In the genomic region with DNA sequence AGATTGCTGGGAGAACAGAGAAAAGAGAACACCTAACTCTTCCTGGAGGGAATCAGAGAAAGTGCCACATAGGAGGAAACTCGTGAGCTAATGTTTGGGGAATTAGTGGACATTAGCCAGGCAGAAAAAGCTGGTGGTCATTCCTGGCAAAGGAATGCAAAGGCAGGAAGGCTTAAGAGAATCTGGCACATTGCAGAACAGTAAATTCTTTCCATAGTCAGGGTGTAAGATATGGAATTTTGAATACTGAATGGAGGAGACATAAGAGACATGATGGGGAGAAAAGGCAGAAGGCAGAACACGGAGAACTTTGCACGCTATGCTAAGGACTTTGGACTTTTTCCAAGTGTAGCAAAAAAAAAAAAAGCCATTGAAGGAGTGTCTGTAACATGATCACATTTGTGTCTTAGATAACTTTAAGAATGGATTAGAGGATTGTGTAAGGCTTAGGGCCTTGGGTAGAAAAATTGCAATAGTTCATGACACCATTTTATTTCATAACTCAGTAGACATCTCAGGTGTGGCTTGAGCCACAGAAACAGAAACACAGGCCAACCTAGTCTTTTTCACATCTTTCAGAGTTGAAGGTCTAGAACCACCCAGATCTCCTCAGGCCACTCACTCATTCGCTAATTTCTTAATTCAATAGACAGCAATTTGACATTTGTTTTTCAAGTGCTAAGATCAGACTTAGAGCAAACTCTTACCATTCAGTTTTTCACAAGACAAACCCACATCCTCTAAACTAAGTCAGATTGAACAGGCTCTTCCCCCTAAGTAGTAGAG, we compare ENCODE assay signal across 9 cellular contexts. TPM values are rescaled to one million over a fixed set of nuclear protein-coding genes. Genes with fewer than 3 reads are reported as not detected.
DNase-seq lines count a peak whose midpoint lies in the region; ATAC-seq and TF ChIP-seq lines count a peak whose summit lies in the region.
"Had no signal": no experiment of that assay in that cellular context is flagged by ENCODE, and none has a peak within 500 bp of the region (broad histone marks: within the 10 kb centered on the region; RNA-seq: fewer than 3 reads in every experiment).

No MANE protein-coding gene starts in this region.

- peak overlapping the region; percentile 47 for H2AK9ac ChIP-seq in IMR-90 (replicated peaks; ENCODE audit: low read depth, low read length, poor library complexity)

- no peaks in the 10 kb centered on the region for H3K36me3 ChIP-seq in CD4-positive, CD25-positive, alpha-beta regulatory T cell (ENCODE audit: control insufficient read depth, insufficient read depth, low read length)
- H3K36me3 ChIP-seq in IMR-90 (ENCODE audit: control insufficient read depth, insufficient read depth, low read length): no peaks in the 10 kb centered on the region
- H3K36me3 ChIP-seq in brain microvascular endothelial cell (replicated peaks): no peaks in the 10 kb centered on the region

- POLR2A ChIA-PET in IMR-90 (lab: Charles Lee; ENCODE audit: unreplicated experiment): interaction anchor here (0.5 to 1.4 kb wide), 4 partner anchors 18 to 737 kb away, joined by 3 to 8 read pairs (median 5); no protein-coding TSS in a partner anchor

- H2AK5ac ChIP-seq in IMR-90 (ENCODE audit: low read depth, low read length): peak overlapping the region; percentile 77

- H4K5ac ChIP-seq in IMR-90 (ENCODE audit: low read depth, low read length): peak overlapping the region; percentile 98

- H3K9ac ChIP-seq in IMR-90 (ENCODE audit: low read depth, low read length): peak overlapping the region; percentile 56; the same call in 1 of the 2 replicates

- peak overlapping the region; percentile 25 to 90 (median 48) for H3K27ac Mint-ChIP-seq in CD4-positive, CD25-positive, alpha-beta regulatory T cell
- peak overlapping the region; percentile 88 to 97 for H3K27ac Mint-ChIP-seq in natural killer cell

- peak overlapping the region; percentile 95 for H3K56ac ChIP-seq in IMR-90 (ENCODE audit: extremely low read depth, insufficient read depth, low read length)

- peaks cover 22 to 72% (median 43%) of the 10 kb centered on the region in 4 donors for H3K4me1 Mint-ChIP-seq in CD4-positive, CD25-positive, alpha-beta regulatory T cell
- peaks cover 82 to 86% of the 10 kb centered on the region in 2 donors for H3K4me1 Mint-ChIP-seq in natural killer cell

- H2BK15ac ChIP-seq in IMR-90 (ENCODE audit: low read depth, low read length): peak overlapping the region; percentile 97

- peak overlapping the region in 2 of 4 donors; percentile 14 to 66 for H3K4me3 Mint-ChIP-seq in CD4-positive, CD25-positive, alpha-beta regulatory T cell
- H3K4me3 Mint-ChIP-seq in natural killer cell: peak overlapping the region; percentile 89

- H2BK5ac ChIP-seq in IMR-90 (ENCODE audit: low read depth, low read length, poor library complexity, severe bottlenecking): peak overlapping the region; percentile 98

- no peak overlapping the region for H2AFZ ChIP-seq in IMR-90 (replicated peaks; ENCODE audit: low read length, poor library complexity)

- TF ChIP-seq CTCF in IMR-90 (conservative IDR thresholded peaks at IDR 0.05; ENCODE audit: low read depth, low read length) (no peak), brain microvascular endothelial cell (IDR thresholded peaks at IDR 0.05; ENCODE audit: low read depth, low read length, missing control alignments) (no peak), natural killer cell (IDR thresholded peaks at IDR 0.05) (no peak)

- H2BK20ac ChIP-seq in IMR-90 (ENCODE audit: low read depth, low read length): peak overlapping the region; percentile 97

- peak overlapping the region; percentile 100 for H3K18ac ChIP-seq in IMR-90 (ENCODE audit: low read depth, low read length)

- peak; percentile 36 to 57 for ATAC-seq in CD4-positive, CD25-positive, alpha-beta regulatory T cell (ENCODE audit: low read depth in 2 of 2)
- peak; percentile 66 for ATAC-seq in IMR-90 (ENCODE audit: low read depth)
- peak; percentile 64 to 87 (median 84) for ATAC-seq in natural killer cell

- H3K27me3 Mint-ChIP-seq in CD4-positive, CD25-positive, alpha-beta regulatory T cell: no peaks in the 10 kb centered on the region
- H3K27me3 Mint-ChIP-seq in natural killer cell (ENCODE audit: low read depth in 2 of 2): peaks cover 0 to 3% of the 10 kb centered on the region in 2 donors

- CTCF ChIA-PET in IMR-90 (lab: Yijun Ruan, JAX): interaction anchor here (0.5 to 1.4 kb wide), 3 partner anchors 14 to 933 kb away, joined by 3 to 5 read pairs (median 3); no protein-coding TSS in a partner anchor

- H2BK120ac ChIP-seq in IMR-90 (ENCODE audit: low read depth, low read length): peak overlapping the region; percentile 97

- H3K27ac ChIP-seq in CD4-positive, CD25-positive, alpha-beta regulatory T cell (ENCODE audit: insufficient read depth, low read length, poor library complexity, severe bottlenecking): peak overlapping the region; percentile 61
- H3K27ac ChIP-seq in IMR-90 (ENCODE audit: insufficient read depth, low read length): peak overlapping the region; percentile 100
- H3K27ac ChIP-seq in brain microvascular endothelial cell: peak overlapping the region; percentile 82

- dilution Hi-C loops in IMR-90 (cut with HindIII; ENCODE audit: low sequenced_read_pairs, unreplicated experiment): no loop called here

- peak overlapping the region; percentile 92 to 94 for H4K8ac ChIP-seq in IMR-90 (ENCODE audit: low read depth in 2 of 2, low read length in 2 of 2)

- intact Hi-C loops in IMR-90 (cut with micrococcal nuclease) (loop anchor here (1.0 kb wide), 1 partner anchor 18 kb away; no protein-coding TSS in a partner anchor), natural killer cell (cut with micrococcal nuclease) (loop anchor here (1.0 kb wide), 1 partner anchor 28 kb away; no protein-coding TSS in a partner anchor), posterior cingulate gyrus (cut with DNase I) (no loop called here)

- peak; percentile 42; the same call in 1 of the 2 replicates for TF ChIP-seq POLR2A in IMR-90 (IDR thresholded peaks at IDR 0.05; ENCODE audit: low read depth, low read length)

- H4K91ac ChIP-seq in IMR-90 (ENCODE audit: insufficient read depth, low read depth, low read length): peak overlapping the region; percentile 98

- no peaks in the 10 kb centered on the region for H4K20me1 ChIP-seq in IMR-90 (ENCODE audit: insufficient read depth, low read length)

- H3K23ac ChIP-seq in IMR-90 (ENCODE audit: low read depth, low read length): peak overlapping the region; percentile 72

- H3K4me1 ChIP-seq in CD4-positive, CD25-positive, alpha-beta regulatory T cell (ENCODE audit: control insufficient read depth, insufficient read depth, low read length, poor library complexity, severe bottlenecking): peaks cover 32% of the 10 kb centered on the region
- H3K4me1 ChIP-seq in IMR-90 (ENCODE audit: control insufficient read depth, insufficient read depth, low read length): peaks cover 30% of the 10 kb centered on the region

- peaks cover 19% of the 10 kb centered on the region for H3K9me1 ChIP-seq in IMR-90 (ENCODE audit: insufficient read depth, low read length)

- no peaks in the 10 kb centered on the region; a peak in 1 of 4 replicates for H3K79me1 ChIP-seq in IMR-90 (ENCODE audit: low read depth in 1 of 2, low read length in 2 of 2)

- no peaks in the 10 kb centered on the region for H3K27me3 ChIP-seq in CD4-positive, CD25-positive, alpha-beta regulatory T cell (ENCODE audit: control insufficient read depth, insufficient read depth, low read length)
- H3K27me3 ChIP-seq in IMR-90 (ENCODE audit: control insufficient read depth, insufficient read depth, low read length): no peaks in the 10 kb centered on the region
- no peaks in the 10 kb centered on the region for H3K27me3 ChIP-seq in brain microvascular endothelial cell (replicated peaks)

- 0% methylated on average over 3 of the region's 4 CpGs; no CpG with 5 or more reads in 1 of the 2 experiments for WGBS in IMR-90 (ENCODE audit: extremely low coverage in 2 of 2, insufficient read length in 1 of 2), 2 experiments

- peak overlapping the region; percentile 49; the same call in 1 of the 2 replicates for H3K4me2 ChIP-seq in IMR-90 (ENCODE audit: low read depth, low read length)

- no peaks in the 10 kb centered on the region for H3K9me3 ChIP-seq in CD4-positive, CD25-positive, alpha-beta regulatory T cell (ENCODE audit: control insufficient read depth in 2 of 2, low read length in 2 of 2)
- no peaks in the 10 kb centered on the region for H3K9me3 ChIP-seq in IMR-90 (ENCODE audit: control insufficient read depth, insufficient read depth, low read length)

- H3K4me3 ChIP-seq in CD4-positive, CD25-positive, alpha-beta regulatory T cell (ENCODE audit: low read depth, low read length): peak overlapping the region; percentile 42
- H3K4me3 ChIP-seq in IMR-90 (ENCODE audit: insufficient read depth, low read depth, low read length) (no peak overlapping the region), brain microvascular endothelial cell (ENCODE audit: low read depth, low read length) (no peak overlapping the region)

- peak overlapping the region; percentile 93 for H3K14ac ChIP-seq in IMR-90 (replicated peaks; ENCODE audit: low read depth, low read length)

- in situ Hi-C loops in IMR-90 (cut with MboI; ENCODE audit: low sequenced_read_pairs) (no loop called here), brain microvascular endothelial cell (cut with HindIII; ENCODE audit: low pct_ligation_motif_present, low sequenced_read_pairs) (no loop called here)

- no peaks in the 10 kb centered on the region for H3K36me3 Mint-ChIP-seq in CD4-positive, CD25-positive, alpha-beta regulatory T cell
- H3K36me3 Mint-ChIP-seq in natural killer cell: no peaks in the 10 kb centered on the region

- H3K9me3 Mint-ChIP-seq in CD4-positive, CD25-positive, alpha-beta regulatory T cell: peaks cover 0 to 4% (median 0%) of the 10 kb centered on the region in 7 donors
- no peaks in the 10 kb centered on the region for H3K9me3 Mint-ChIP-seq in natural killer cell

- TF ChIP-seq RAD21 in IMR-90 (IDR thresholded peaks at IDR 0.05; ENCODE audit: low read length): no peak; the same call in 1 of the 2 replicates

- BruUV-seq in IMR-90 (replicated peaks; lab: Mats Ljungman, UMichigan): no TSS peak

- peak in 2 of 3 donors; percentile 45 to 78 for DNase-seq in CD4-positive, CD25-positive, alpha-beta regulatory T cell
- DNase-seq in IMR-90: peak; percentile 98
- peak; percentile 92 for DNase-seq in brain microvascular endothelial cell
- DNase-seq in natural killer cell: no peak
- DNase-seq in NOMO-1 (lab: John Stamatoyannopoulos, UW; ENCODE audit: unreplicated experiment in 2 of 2): no peak
- no peak for DNase-seq in NCI-H2227 treated with DMSO at 0.1 percent for 48 hours (lab: John Stamatoyannopoulos, UW)
- no peak for DNase-seq in mucosa of gallbladder (ENCODE audit: low spot score)
- DNase-seq in posterior cingulate gyrus: no peak
- DNase-seq: cortex of kidney had no signal

- peak overlapping the region; percentile 96 for H3K4ac ChIP-seq in IMR-90 (ENCODE audit: low read depth, low read length)

RNA-seq across cellular contexts. Expression of a gene that starts 31.2 kb away (rescaled TPM):
- total RNA-seq in CD4-positive, CD25-positive, alpha-beta regulatory T cell: not detected
- polyA plus RNA-seq in CD4-positive, CD25-positive, alpha-beta regulatory T cell: under 1 TPM in 3 of 4 donors, not detected in 1; 0.05 to 0.10 (median 0.07) TPM
- 387 and 406 TPM in 2 replicates for total RNA-seq in IMR-90 (2012; rRNA removed)
- polyA plus RNA-seq in IMR-90 (2012; rRNA removed): 356 and 418 TPM in 2 replicates
- polyA plus RNA-seq in IMR-90 (2012; cell fraction: cytosol; rRNA removed): 155 and 190 TPM in 2 replicates
- polyA plus RNA-seq in IMR-90 (2012; cell fraction: nucleus; rRNA removed; ENCODE audit: low replicate concordance): 44.6 and 106 TPM in 2 replicates
- total RNA-seq in natural killer cell: under 1 TPM in 1 of 3 donors, not detected in 2; 0.08 TPM
- total RNA-seq in mucosa of gallbladder: 67.8 TPM

Comparison
In these comparisons a context has a peak if more than half of its experiments do, and no peak if none do; other contexts are left out.
1. DNase-seq: peak in CD4-positive, CD25-positive, alpha-beta regulatory T cell (2 of 3), IMR-90 (single experiment) and brain microvascular endothelial cell (single experiment); none in natural killer cell (single experiment), NOMO-1 (0 of 2), NCI-H2227 treated with DMSO at 0.1 percent for 48 hours (single experiment), mucosa of gallbladder (single experiment) and posterior cingulate gyrus (0 of 10).
2. RNA of a gene that starts 31.2 kb away (total RNA-seq): 387 to 406 TPM in IMR-90 and 67.8 TPM in mucosa of gallbladder (single experiment); 0.08 TPM in natural killer cell and not detected in CD4-positive, CD25-positive, alpha-beta regulatory T cell (single experiment); every median in the first group is over 10 times any median in the second.
3. Peak in every context shown above with its lines, with median percentiles within 50 percentile points of each other: ATAC-seq and H3K27ac ChIP-seq.